In the genomic region with DNA sequence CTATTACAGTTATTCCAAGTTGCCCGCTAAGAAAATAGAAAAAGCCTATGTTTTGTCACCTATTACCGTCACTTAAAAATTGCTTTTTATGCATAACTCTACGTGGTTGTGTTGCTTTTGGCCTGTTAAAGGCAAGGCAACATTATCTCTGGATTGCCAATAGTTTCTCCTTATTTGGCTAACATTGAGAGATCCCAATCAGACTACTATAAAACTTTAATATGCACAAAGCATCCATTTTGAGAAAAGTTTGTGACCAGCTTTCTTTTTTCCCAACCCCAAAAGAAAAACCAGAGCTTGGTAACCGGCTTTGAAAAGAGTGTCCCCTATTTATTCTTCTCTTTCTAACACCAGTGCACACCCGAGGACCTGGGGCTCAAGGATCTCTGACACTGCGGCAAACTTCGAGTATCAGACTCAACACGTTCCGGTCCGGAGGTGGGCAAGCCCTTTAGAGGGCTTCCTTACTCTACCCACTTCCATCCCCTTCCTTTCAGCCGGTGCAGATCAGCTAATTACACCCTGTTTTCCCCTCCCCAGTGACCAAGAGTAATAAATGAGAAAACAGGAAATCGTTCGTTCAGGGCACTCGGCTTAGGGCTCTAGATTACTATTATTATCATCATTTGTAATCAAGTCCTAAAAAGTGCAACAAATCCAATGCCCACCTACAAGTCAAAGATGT, we compare ENCODE assay signal across 8 cellular contexts. TPM values are rescaled to one million over a fixed set of nuclear protein-coding genes. Genes with fewer than 3 reads are reported as not detected.
DNase-seq lines count a peak whose midpoint lies in the region; ATAC-seq and TF ChIP-seq lines count a peak whose summit lies in the region.

No MANE protein-coding gene starts in this region.

- peak overlapping the region; percentile 6 for H3K4ac ChIP-seq in mesendoderm (ENCODE audit: low read depth, low read length)

- H3K79me2 ChIP-seq in mesendoderm (ENCODE audit: control insufficient read depth, insufficient read depth, low read length), result peaks cover 39% of the 10 kb centered on the region

- no peak overlapping the region for H2AK5ac ChIP-seq in mesendoderm (ENCODE audit: low read length)

- H3K56ac ChIP-seq in mesendoderm (ENCODE audit: low read length), result peak overlapping the region; percentile 99

- H3K27me3 ChIP-seq in mesendoderm (ENCODE audit: insufficient read depth, low read length, poor library complexity), result no peaks in the 10 kb centered on the region
- H3K27me3 ChIP-seq in upper lobe of left lung, result no peaks in the 10 kb centered on the region

- no peak overlapping the region for H2BK120ac ChIP-seq in mesendoderm (ENCODE audit: low read depth, low read length)

- no peak overlapping the region for H4K8ac ChIP-seq in mesendoderm (ENCODE audit: low read depth, low read length)

- no peak overlapping the region for H2BK5ac ChIP-seq in mesendoderm (ENCODE audit: low read length)

- H3K4me1 ChIP-seq in mesendoderm (ENCODE audit: control insufficient read depth, low read depth, low read length) (no peaks in the 10 kb centered on the region), upper lobe of left lung (peaks cover 15 to 52% (median 17%) of the 10 kb centered on the region in 4 donors)

- peak overlapping the region; percentile 99 for H3K4me3 ChIP-seq in mesendoderm (ENCODE audit: low read length)
- H3K4me3 ChIP-seq in upper lobe of left lung, result peak overlapping the region; percentile 72 to 89 (median 84)

- peaks cover 1% of the 10 kb centered on the region for H3K79me1 ChIP-seq in mesendoderm (ENCODE audit: low read length)

- DNase-seq in DMS 273 (lab: John Stamatoyannopoulos, UW; ENCODE audit: unreplicated experiment) (peak; percentile 27), DMS 273 treated with DMSO at 0.1 percent for 48 hours (lab: John Stamatoyannopoulos, UW) (no peak), RPMI8226 (peak; percentile 39), dermis blood vessel endothelial cell (peak; percentile 43), mesendoderm (peak; percentile 40), upper lobe of left lung (no peak), GDM1 (lab: John Stamatoyannopoulos, UW) (no peak)

- no peak for TF ChIP-seq CTCF in upper lobe of left lung (IDR thresholded peaks at IDR 0.05)

- WGBS in mesendoderm (ENCODE audit: extremely low coverage, insufficient coverage, low lambda C conversion rate), result no CpG with 5 or more reads among the region's 14 CpGs
- 0% methylated on average over 14 of the region's 14 CpGs for WGBS in upper lobe of left lung, 2 donors

- peak overlapping the region; percentile 44 for H3K18ac ChIP-seq in mesendoderm (ENCODE audit: low read length)

- ATAC-seq in HG02678 (IDR thresholded peaks at IDR 0.05; ENCODE audit: unreplicated experiment), result peak; percentile 14
- ATAC-seq in upper lobe of left lung (ENCODE audit: low FRiP score in 2 of 2), result peak in 1 of 2 donors; percentile 5

- H2BK15ac ChIP-seq in mesendoderm (replicated peaks; ENCODE audit: low read depth), result no peak overlapping the region

- no peaks in the 10 kb centered on the region for H3K9me3 ChIP-seq in upper lobe of left lung

- H3K9ac ChIP-seq in mesendoderm (ENCODE audit: low read length), result peak overlapping the region; percentile 99

- H3K27ac ChIP-seq in mesendoderm (ENCODE audit: low read depth, low read length) (peak overlapping the region; percentile 99), upper lobe of left lung (peak overlapping the region; percentile 96 to 99 (median 98))

- H3K36me3 ChIP-seq in mesendoderm (ENCODE audit: control insufficient read depth, insufficient read depth, low read length) (no peaks in the 10 kb centered on the region), upper lobe of left lung (no peaks in the 10 kb centered on the region)

- peak overlapping the region; percentile 71 for H3K4me2 ChIP-seq in mesendoderm (ENCODE audit: low read length)

- no peak overlapping the region for H3K23ac ChIP-seq in mesendoderm (ENCODE audit: low read length)

- no peak for TF ChIP-seq POLR2A in upper lobe of left lung (IDR thresholded peaks at IDR 0.05)

- TF ChIP-seq EP300 in upper lobe of left lung (IDR thresholded peaks at IDR 0.05), result no peak

- no peak overlapping the region for H4K5ac ChIP-seq in mesendoderm (ENCODE audit: low read length)

RNA-seq across cellular contexts. Expression of gene PPP1R12A, which starts 1.2 kb away (rescaled TPM):
- total RNA-seq in dermis blood vessel endothelial cell (106 and 134 TPM in 2 replicates), upper lobe of left lung (100 to 1,000 TPM in 3 of 6 donors, 10 to 100 TPM in 3; 50.7 to 234 (median 90.4) TPM)
- polyA plus RNA-seq in mesendoderm (2013, experiment 1 of 2), result 171 TPM
- polyA plus RNA-seq in mesendoderm (2013, experiment 2 of 2), result 168 TPM

Comparison
In these comparisons a context has a peak if more than half of its experiments do, and no peak if none do; other contexts are left out.
1. DNase-seq: peak in DMS 273 (single experiment), RPMI8226 (single experiment), dermis blood vessel endothelial cell (single experiment) and mesendoderm (single experiment); none in DMS 273 treated with DMSO at 0.1 percent for 48 hours (single experiment), upper lobe of left lung (0 of 2) and GDM1 (single experiment).